In genomic region chr10:6642881-6643280, GRCh38 we compare ENCODE assay signal across 23 cellular contexts.
DNase-seq lines count a peak whose midpoint lies in the region; ATAC-seq, FAIRE-seq and TF ChIP-seq lines count a peak whose summit lies in the region.
"Had no signal": no experiment of that assay in that cellular context is flagged by ENCODE, and none has a peak within 500 bp of the region (broad histone marks: within the 10 kb centered on the region; RNA-seq: fewer than 3 reads in every experiment).

No MANE protein-coding gene starts in this region.

- H3K27me3 ChIP-seq in H1 (replicated peaks in 1 of 4; ENCODE audit: control insufficient read depth in 3 of 4, extremely low read depth in 1 of 4, insufficient read depth in 3 of 4, low read length in 3 of 4), result no peaks in the 10 kb centered on the region
- H3K27me3 ChIP-seq: pancreas had no signal

- no peak overlapping the region for H4K5ac ChIP-seq in H1 (ENCODE audit: insufficient read length, low read depth, low read length)

- no peak overlapping the region for H3K14ac ChIP-seq in H1 (ENCODE audit: insufficient read length)

- no peaks in the 10 kb centered on the region for H3K4me1 ChIP-seq in H1 (replicated peaks in 1 of 4; ENCODE audit: control insufficient read depth in 3 of 4, insufficient read depth in 4 of 4, low read length in 3 of 4)
- H3K4me1 ChIP-seq: left ventricle myocardium inferior, pancreas, SJSA1 had no signal

- H2AFZ ChIP-seq in H1 (ENCODE audit: low read length), result no peak overlapping the region; the same call in 1 of the 2 replicates

- no peaks in the 10 kb centered on the region for H3K9me3 ChIP-seq in H1 (ENCODE audit: insufficient read depth in 2 of 2, low read depth in 1 of 2, low read length in 1 of 2)
- H3K9me3 ChIP-seq: left ventricle myocardium inferior, pancreas, SJSA1 had no signal

- CTCF ChIA-PET in activated CD4-positive, alpha-beta T cell treated with anti-CD3 and anti-CD28 coated beads, Interleukin-2, amount 10 ng/mL, durations not matched to agents 7 days and 5 days (lab: Charles Lee), result interaction anchor here (1.1 to 1.5 kb wide), 4 partner anchors 12 to 196 kb away, joined by 3 to 4 read pairs (median 4); no protein-coding TSS in a partner anchor
- CTCF ChIA-PET in activated CD4-positive, alpha-beta memory T cell treated with anti-CD3 and anti-CD28 coated beads for 36 hours (lab: Charles Lee), result interaction anchor here (1.0 to 1.7 kb wide), 9 partner anchors 10 to 557 kb away, joined by 3 to 9 read pairs (median 5); no protein-coding TSS in a partner anchor
- CTCF ChIA-PET in H1 (lab: Charles Lee; ENCODE audit: partially characterized antibody), result interaction anchor here (1.0 to 1.1 kb wide), 2 partner anchors 28 to 36 kb away, joined by 3 to 4 read pairs; no protein-coding TSS in a partner anchor

- TF ChIP-seq RAD21 in H1 (IDR thresholded peaks at IDR 0.05 in 1 of 2, conservative IDR thresholded peaks at IDR 0.05 in 1 of 2; ENCODE audit: low read depth in 2 of 2, low read length in 2 of 2), result no peak

- H2BK15ac ChIP-seq in H1 (ENCODE audit: low read length), result no peak overlapping the region

- H4K8ac ChIP-seq in H1 (ENCODE audit: extremely low read depth, insufficient read depth, low read length), result no peak overlapping the region

- peaks cover 4% of the 10 kb centered on the region for H3K9me3 Mint-ChIP-seq in activated CD4-positive, alpha-beta T cell treated with anti-CD3 and anti-CD28 coated beads, Interleukin-2, amount 10 ng/mL, durations not matched to agents 7 days and 5 days
- H3K9me3 Mint-ChIP-seq in activated CD4-positive, alpha-beta memory T cell treated with anti-CD3 and anti-CD28 coated beads for 36 hours, result no peaks in the 10 kb centered on the region
- H3K9me3 Mint-ChIP-seq: mesothelial cell of epicardium had no signal

- no peaks in the 10 kb centered on the region for H3K79me1 ChIP-seq in H1 (ENCODE audit: low read depth, low read length)

- ATAC-seq in GM18505 (IDR thresholded peaks at IDR 0.05; ENCODE audit: unreplicated experiment), result no peak
- ATAC-seq in GM19035 (IDR thresholded peaks at IDR 0.05; ENCODE audit: unreplicated experiment), result no peak
- ATAC-seq: activated CD4-positive, CD25-positive, alpha-beta regulatory T cell treated with anti-CD3 and anti-CD28 coated beads, Interleukin-2, amount 50 U/mL, for 24 hours; HepG2; pancreas; right cardiac atrium had no signal

- H3K23me2 ChIP-seq in H1 (ENCODE audit: low read depth, low read length), result no peaks in the 10 kb centered on the region

- no peak overlapping the region for H3K18ac ChIP-seq in H1 (ENCODE audit: extremely low read depth, low read length)

- peaks cover 6% of the 10 kb centered on the region for H3K36me3 Mint-ChIP-seq in activated CD4-positive, alpha-beta T cell treated with anti-CD3 and anti-CD28 coated beads, Interleukin-2, amount 10 ng/mL, durations not matched to agents 7 days and 5 days (ENCODE audit: low read depth)
- H3K36me3 Mint-ChIP-seq in activated CD4-positive, alpha-beta memory T cell treated with anti-CD3 and anti-CD28 coated beads for 36 hours, result no peaks in the 10 kb centered on the region
- H3K36me3 Mint-ChIP-seq: mesothelial cell of epicardium had no signal

- POLR2A ChIA-PET in activated CD4-positive, alpha-beta T cell treated with anti-CD3 and anti-CD28 coated beads, Interleukin-2, amount 10 ng/mL, durations not matched to agents 7 days and 5 days (lab: Charles Lee), result no interaction called here
- POLR2A ChIA-PET in activated CD4-positive, alpha-beta memory T cell treated with anti-CD3 and anti-CD28 coated beads for 36 hours (lab: Charles Lee), result interaction anchor here (1.1 to 3.4 kb wide), 3 partner anchors 20 to 62 kb away, joined by 3 to 24 read pairs (median 4); partner anchors contain the start of gene PRKCQ
- POLR2A ChIA-PET in H1 (lab: Charles Lee; ENCODE audit: partially characterized antibody), result no interaction called here

- no peaks in the 10 kb centered on the region for H3K27me3 Mint-ChIP-seq in activated CD4-positive, alpha-beta T cell treated with anti-CD3 and anti-CD28 coated beads, Interleukin-2, amount 10 ng/mL, durations not matched to agents 7 days and 5 days
- no peaks in the 10 kb centered on the region for H3K27me3 Mint-ChIP-seq in activated CD4-positive, alpha-beta memory T cell treated with anti-CD3 and anti-CD28 coated beads for 36 hours

- no peak overlapping the region for H3K4ac ChIP-seq in H1 (replicated peaks; ENCODE audit: insufficient read length, low read depth, low read length)

- H2BK5ac ChIP-seq in H1 (ENCODE audit: low read depth, low read length), result no peak overlapping the region; the same call in 1 of the 2 replicates

- peak overlapping the region; percentile 73 for H4K91ac ChIP-seq in H1 (replicated peaks; ENCODE audit: insufficient read length, low read length)

- no peaks in the 10 kb centered on the region for H3K79me2 ChIP-seq in H1 (ENCODE audit: control insufficient read depth in 1 of 2, insufficient read depth in 2 of 2, low read length in 2 of 2)

- no peak overlapping the region for H2BK120ac ChIP-seq in H1 (replicated peaks; ENCODE audit: low read depth, low read length)

- H3K36me3 ChIP-seq in H1 (ENCODE audit: control insufficient read depth in 2 of 4, insufficient read depth in 4 of 4, low read length in 3 of 4), result no peaks in the 10 kb centered on the region
- H3K36me3 ChIP-seq: left ventricle myocardium inferior, pancreas, SJSA1 had no signal

- no peak overlapping the region for H3K23ac ChIP-seq in H1 (ENCODE audit: insufficient read length)

- no peak for TF ChIP-seq EP300 in H1 (IDR thresholded peaks at IDR 0.05; ENCODE audit: borderline replicate concordance in 1 of 2, low read depth in 2 of 2, low read length in 2 of 2)

- H3K27ac Mint-ChIP-seq in activated CD4-positive, alpha-beta T cell treated with anti-CD3 and anti-CD28 coated beads, Interleukin-2, amount 10 ng/mL, durations not matched to agents 7 days and 5 days, result peak overlapping the region; percentile 79
- peak overlapping the region; percentile 71 for H3K27ac Mint-ChIP-seq in activated CD4-positive, alpha-beta memory T cell treated with anti-CD3 and anti-CD28 coated beads for 36 hours
- H3K27ac Mint-ChIP-seq: mesothelial cell of epicardium, nephron had no signal

- no peak overlapping the region for H3K4me2 ChIP-seq in H1 (ENCODE audit: insufficient read depth in 1 of 2, low read depth in 2 of 2, low read length in 2 of 2)

- intact Hi-C loops in activated CD4-positive, alpha-beta memory T cell treated with anti-CD3 and anti-CD28 coated beads for 36 hours (cut with micrococcal nuclease), result no loop called here

- no peak for TF ChIP-seq CTCF in H1 (IDR thresholded peaks at IDR 0.05; ENCODE audit: control extremely low read depth in 1 of 3, insufficient read depth in 1 of 3, low read depth in 1 of 3, low read length in 3 of 3)

- peak; percentile 19 for DNase-seq in activated CD4-positive, alpha-beta T cell treated with anti-CD3 and anti-CD28 coated beads, Interleukin-2, amount 10 ng/mL, durations not matched to agents 7 days and 5 days
- DNase-seq in activated CD4-positive, alpha-beta T cell treated with anti-CD3 and anti-CD28 coated beads, Interleukin-2, amount 50 U/mL, for 1 hour, result no peak
- DNase-seq in KG1 (lab: John Stamatoyannopoulos, UW) (peak; percentile 49), H1 (ENCODE audit: low read depth in 1 of 2, low spot score in 2 of 2) (no peak), NCI-H69 (lab: John Stamatoyannopoulos, UW) (no peak)
- peak; percentile 22 for DNase-seq in activated CD4-positive, alpha-beta memory T cell treated with anti-CD3 and anti-CD28 coated beads for 36 hours
- DNase-seq: activated CD8-positive, alpha-beta memory T cell treated with anti-CD3 and anti-CD28 coated beads, Interleukin-2, amount 50 U/mL, for 4 hours; AML-193; H7; left ventricle myocardium inferior; NCI-H1417 treated with DMSO at 0.1 percent for 48 hours; NCI-H2107; NK-92 treated with Interleukin-12 subunit alpha and Interleukin-12 subunit beta, amount 100 ng/mL, for 24 hours; pancreas; right cardiac atrium had no signal

- H3K4me3 Mint-ChIP-seq in activated CD4-positive, alpha-beta T cell treated with anti-CD3 and anti-CD28 coated beads, Interleukin-2, amount 10 ng/mL, durations not matched to agents 7 days and 5 days, result no peak overlapping the region
- peak overlapping the region; percentile 9 for H3K4me3 Mint-ChIP-seq in activated CD4-positive, alpha-beta memory T cell treated with anti-CD3 and anti-CD28 coated beads for 36 hours
- H3K4me3 Mint-ChIP-seq: mesothelial cell of epicardium, nephron had no signal

- TF ChIP-seq POLR2A in H1 (IDR thresholded peaks at IDR 0.05; ENCODE audit: control extremely low read depth in 1 of 2, low read depth in 2 of 2, low read length in 2 of 2) (no peak), GM18505 (IDR thresholded peaks at IDR 0.05; ENCODE audit: borderline replicate concordance, extremely low read depth, insufficient read depth, insufficient read length) (no peak)

- H3K4me3 ChIP-seq in H1 (ENCODE audit: extremely low read depth in 1 of 4, insufficient read depth in 2 of 4, low read depth in 3 of 4, low read length in 4 of 4), result no peak overlapping the region
- H3K4me3 ChIP-seq: left ventricle myocardium inferior, pancreas, SJSA1 had no signal

- H3K56ac ChIP-seq in H1 (replicated peaks; ENCODE audit: insufficient read length, low read depth, low read length), result no peak overlapping the region

- H3K27ac ChIP-seq in H1 (ENCODE audit: low read depth, low read length), result no peak overlapping the region
- H3K27ac ChIP-seq: left ventricle myocardium inferior, pancreas, SJSA1 had no signal

- peak overlapping the region; percentile 39; the same call in 1 of the 2 replicates for H2BK12ac ChIP-seq in H1 (ENCODE audit: low read depth, low read length)

- no peak overlapping the region for H2AK5ac ChIP-seq in H1 (ENCODE audit: low read depth, low read length)

- no peak overlapping the region for H3K9ac ChIP-seq in H1 (replicated peaks in 1 of 4; ENCODE audit: extremely low read depth in 1 of 4, low read depth in 3 of 4, low read length in 3 of 4)

- no peaks in the 10 kb centered on the region for H4K20me1 ChIP-seq in H1 (replicated peaks in 1 of 2; ENCODE audit: control insufficient read depth in 1 of 2, insufficient read depth in 2 of 2, low read length in 2 of 2)

- H2BK20ac ChIP-seq in H1 (ENCODE audit: low read length), result no peak overlapping the region

- peaks cover 44% of the 10 kb centered on the region for H3K4me1 Mint-ChIP-seq in activated CD4-positive, alpha-beta T cell treated with anti-CD3 and anti-CD28 coated beads, Interleukin-2, amount 10 ng/mL, durations not matched to agents 7 days and 5 days
- peaks cover 50% of the 10 kb centered on the region for H3K4me1 Mint-ChIP-seq in activated CD4-positive, alpha-beta memory T cell treated with anti-CD3 and anti-CD28 coated beads for 36 hours (ENCODE audit: low read depth)
- H3K4me1 Mint-ChIP-seq: mesothelial cell of epicardium, nephron had no signal

- 53% methylated on average over 5 of the region's 5 CpGs; no CpG with 5 or more reads in 1 of the 2 experiments for WGBS in H1 (ENCODE audit: extremely low coverage in 1 of 2, insufficient coverage in 1 of 2, insufficient read length in 1 of 2, insufficient replicate concordance in 2 of 2, low coverage in 1 of 2, low lambda C conversion rate in 2 of 2, missing lambda C conversion rate in 1 of 2), 2 experiments

- FAIRE-seq in H1 (lab: Jason Lieb, UNC), result no peak
- FAIRE-seq: HepG2, pancreas, RCC 7860 had no signal

TF ChIP-seq in H1, 55 proteins besides CTCF, POLR2A, EP300 and RAD21 (continues in another document):
- TF ChIP-seq BRCA1 (IDR thresholded peaks at IDR 0.05; ENCODE audit: low read depth, low read length) (no peak), SIX5 (IDR thresholded peaks at IDR 0.05; ENCODE audit: low read depth, low read length) (no peak)

Comparison
In these comparisons a context has a peak if more than half of its experiments do, and no peak if none do; other contexts are left out.
1. DNase-seq: peak in activated CD4-positive, alpha-beta T cell treated with anti-CD3 and anti-CD28 coated beads, Interleukin-2, amount 10 ng/mL, durations not matched to agents 7 days and 5 days (single experiment), KG1 (single experiment) and activated CD4-positive, alpha-beta memory T cell treated with anti-CD3 and anti-CD28 coated beads for 36 hours (single experiment); none in activated CD4-positive, alpha-beta T cell treated with anti-CD3 and anti-CD28 coated beads, Interleukin-2, amount 50 U/mL, for 1 hour (single experiment), H1 (0 of 2) and NCI-H69 (single experiment).